1 cellular context compared by ENCODE assay signal in the genomic region with DNA sequence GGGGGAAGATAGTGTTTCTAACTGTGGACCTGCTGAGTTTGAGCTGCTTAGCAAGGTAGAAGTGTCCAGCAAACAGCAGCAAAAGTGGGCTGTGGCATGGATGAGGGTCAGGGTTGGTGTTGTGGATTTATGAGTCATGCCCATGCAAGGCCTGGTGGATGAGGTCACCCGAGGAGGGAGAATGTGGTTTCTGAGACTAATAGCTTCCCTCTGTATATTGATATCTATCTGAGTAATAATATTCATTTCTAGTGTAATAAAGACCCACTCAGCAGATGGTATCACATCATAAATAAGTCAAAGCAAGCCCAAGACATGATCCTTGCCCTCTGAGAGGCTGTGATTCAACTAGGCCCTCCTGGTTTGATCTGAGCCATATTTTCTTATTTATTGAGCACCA.
A peak's percentile ranks its signal among the peaks of the same experiment; 100 is the strongest.
TF ChIP-seq lines count a peak whose summit lies in the region.

No MANE protein-coding gene starts in this region.

TF ChIP-seq in SK-N-SH, 30 proteins besides CTCF, POLR2A, EP300 and RAD21 (continued from another document):
- TF ChIP-seq NRF1 (IDR thresholded peaks at IDR 0.05; ENCODE audit: low read depth, low read length): no peak
- TF ChIP-seq RCOR1 (IDR thresholded peaks at IDR 0.05; ENCODE audit: low read length): 0 out of 2 replicates have a peak, but pooled peaks have one; percentile 27
